Comparison of ENCODE assay signal across 18 cellular contexts in the genomic region with DNA sequence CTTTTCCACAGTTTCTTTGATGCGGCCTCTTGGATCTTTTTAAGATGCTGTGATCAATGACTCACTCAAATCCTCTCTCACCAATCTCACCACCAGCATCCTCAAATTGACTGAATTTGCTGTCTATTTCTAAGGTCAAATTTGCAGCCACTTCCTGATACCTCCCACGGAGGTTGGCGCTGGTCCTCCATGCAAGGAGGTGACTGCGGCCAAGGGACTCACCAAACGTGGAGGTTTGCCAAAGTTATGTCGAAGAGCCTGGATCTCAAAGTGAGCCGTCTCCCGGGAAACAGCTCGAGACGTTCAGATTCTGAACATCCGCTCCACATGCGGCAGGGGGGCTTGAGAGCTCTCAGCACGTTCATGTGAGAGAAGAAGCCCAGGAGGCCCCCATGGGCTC. TPM values are rescaled to one million over a fixed set of nuclear protein-coding genes. Genes with fewer than 3 reads are reported as not detected.
DNase-seq lines count a peak whose midpoint lies in the region; ATAC-seq, FAIRE-seq and TF ChIP-seq lines count a peak whose summit lies in the region.
"Had no signal": no experiment of that assay in that cellular context is flagged by ENCODE, and none has a peak within 500 bp of the region (broad histone marks: within the 10 kb centered on the region; RNA-seq: fewer than 3 reads in every experiment).

No MANE protein-coding gene starts in this region.

- H4K20me1 ChIP-seq in K562 (replicated peaks; ENCODE audit: control insufficient read depth, insufficient read depth, low read length) = peaks cover 16% of the 10 kb centered on the region

- DNase-seq in DMS79 (lab: John Stamatoyannopoulos, UW) (peak; percentile 17), HT1080 (ENCODE audit: low read depth) (peak; percentile 78), K562 (ENCODE audit: extremely low read depth in 1 of 4, low spot score in 3 of 4) (no peak), kidney (no peak), GM10266 (ENCODE audit: extremely low spot score) (no peak), NCI-H345 treated with DMSO at 0.1 percent for 48 hours (lab: John Stamatoyannopoulos, UW; ENCODE audit: unreplicated experiment) (no peak)
- DNase-seq: activated effector memory CD4-positive, alpha-beta T cell treated with anti-CD3 and anti-CD28 coated beads, Interleukin-2, amount 50 U/mL, for 16 hours; immature natural killer cell; Karpas-422; NCI-H1436 treated with DMSO at 0.1 percent for 48 hours; NCI-H226; Right ventricle myocardium superior had no signal

- TF ChIP-seq CTCF in K562 (IDR thresholded peaks at IDR 0.05 in 2 of 3, conservative IDR thresholded peaks at IDR 0.05 in 1 of 3; ENCODE audit: insufficient read depth in 2 of 3, low read depth in 1 of 3, low read length in 3 of 3) = no peak
- no peak for TF ChIP-seq CTCF in nephron (IDR thresholded peaks at IDR 0.05; ENCODE audit: unreplicated experiment in 3 of 3)
- TF ChIP-seq CTCF in kidney (IDR thresholded peaks at IDR 0.05; ENCODE audit: borderline replicate concordance, extremely low read depth, insufficient read depth) = no peak
- TF ChIP-seq CTCF in GM10266 (IDR thresholded peaks at IDR 0.05; ENCODE audit: control insufficient read depth, insufficient read depth, low read depth, missing control alignments) = no peak

- no peak overlapping the region for H3K4me2 ChIP-seq in K562 (ENCODE audit: insufficient read depth, low read length)

- H2AFZ ChIP-seq in K562 (ENCODE audit: low read depth, low read length) = no peak overlapping the region

- peaks cover 16% of the 10 kb centered on the region for H3K27me3 Mint-ChIP-seq in nephron (ENCODE audit: low read depth)

- no peak for TF ChIP-seq EP300 in K562 (IDR thresholded peaks at IDR 0.05; ENCODE audit: low read length)

- no peaks in the 10 kb centered on the region for H3K36me3 Mint-ChIP-seq in nephron (ENCODE audit: low read depth)
- H3K36me3 Mint-ChIP-seq: immature natural killer cell had no signal

- no peaks in the 10 kb centered on the region for H3K79me2 ChIP-seq in K562 (ENCODE audit: control insufficient read depth, insufficient read depth, low read length)

- no peaks in the 10 kb centered on the region for H3K9me3 ChIP-seq in K562 (replicated peaks; ENCODE audit: control insufficient read depth, insufficient read depth, low read depth, low read length)
- H3K9me3 ChIP-seq in kidney (ENCODE audit: control insufficient read depth in 1 of 2, low read length in 2 of 2) = no peaks in the 10 kb centered on the region
- H3K9me3 ChIP-seq: thoracic aorta had no signal

- peaks cover 48 to 92% of the 10 kb centered on the region in 2 experiments for H3K27me3 ChIP-seq in K562 (ENCODE audit: control insufficient read depth in 2 of 2, insufficient read depth in 2 of 2, low read length in 2 of 2)

- H3K27ac Mint-ChIP-seq in nephron = peak overlapping the region; percentile 35 to 77 (median 56)
- H3K27ac Mint-ChIP-seq: dendritic cell treated with granulocyte-macrophage colony-stimulating factor and Interleukin-4, amounts not matched to agents 40 ng/mL and 50 ng/mL, for 4 days; H9 had no signal

- POLR2A ChIA-PET in K562 (lab: Yijun Ruan, JAX) = interaction anchor here (0.5 kb wide), 1 partner anchor 56 kb away, joined by 4 read pairs; no protein-coding TSS in a partner anchor

- TF ChIP-seq POLR2A in K562 (conservative IDR thresholded peaks at IDR 0.05) = no peak

- H3K4me3 ChIP-seq in K562 (no peak overlapping the region), kidney (ENCODE audit: low read length in 2 of 2) (no peak overlapping the region)
- H3K4me3 ChIP-seq: thoracic aorta had no signal

- H3K9ac ChIP-seq in K562 (ENCODE audit: insufficient read depth in 1 of 2, low read depth in 2 of 2, low read length in 2 of 2) = no peak overlapping the region
- no peak overlapping the region for H3K9ac ChIP-seq in kidney (ENCODE audit: low read length in 2 of 2)

- TF ChIP-seq RAD21 in K562 (CRISPR knock-in tag; conservative IDR thresholded peaks at IDR 0.05 in 1 of 2, IDR thresholded peaks at IDR 0.05 in 1 of 2) = no peak

- CTCF ChIA-PET in K562 (lab: Yijun Ruan, JAX; ENCODE audit: low intra/inter-chr PET ratio) = no interaction called here

- H3K27ac ChIP-seq in K562 (ENCODE audit: extremely low read depth, low read depth, low read length) (no peak overlapping the region), kidney (ENCODE audit: low read depth in 2 of 2, low read length in 2 of 2) (no peak overlapping the region)
- H3K27ac ChIP-seq: thoracic aorta had no signal

- H3K9me1 ChIP-seq in K562 (ENCODE audit: control insufficient read depth, insufficient read depth, low read length) = no peaks in the 10 kb centered on the region

- WGBS in K562 (ENCODE audit: insufficient coverage, low coverage, missing lambda C conversion rate) = 8% methylated on average over 13 of the region's 13 CpGs

- in situ Hi-C loops in K562 (cut with MboI) = no loop called here

- peaks cover 31% of the 10 kb centered on the region for H3K4me1 Mint-ChIP-seq in nephron
- H3K4me1 Mint-ChIP-seq: immature natural killer cell had no signal

- no peak for FAIRE-seq in K562 (lab: Jason Lieb, UNC)
- no peak for FAIRE-seq in kidney (lab: Jason Lieb, UNC)
- FAIRE-seq: GM19239 had no signal

- H3K36me3 ChIP-seq in K562 (ENCODE audit: control insufficient read depth, insufficient read depth, low read length) = no peaks in the 10 kb centered on the region
- H3K36me3 ChIP-seq in kidney (ENCODE audit: control insufficient read depth in 1 of 2, insufficient read depth in 2 of 2, low read length in 2 of 2) = no peaks in the 10 kb centered on the region
- H3K36me3 ChIP-seq: thoracic aorta had no signal

- BruUV-seq in K562 (replicated peaks; lab: Mats Ljungman, UMichigan) = no TSS peak

- peaks cover 7 to 8% of the 10 kb centered on the region in 2 experiments; a peak in 4 of 5 replicates for H3K4me1 ChIP-seq in K562 (replicated peaks in 1 of 2; ENCODE audit: control insufficient read depth in 2 of 2, insufficient read depth in 2 of 2, low read length in 2 of 2)
- peaks cover 0 to 2% of the 10 kb centered on the region in 2 donors for H3K4me1 ChIP-seq in kidney (ENCODE audit: control insufficient read depth in 1 of 2, insufficient read depth in 1 of 2, low read depth in 1 of 2, low read length in 2 of 2)

- H3K4me3 Mint-ChIP-seq in nephron = no peak overlapping the region
- H3K4me3 Mint-ChIP-seq: dendritic cell treated with granulocyte-macrophage colony-stimulating factor and Interleukin-4, amounts not matched to agents 40 ng/mL and 50 ng/mL, for 4 days; H9; immature natural killer cell had no signal

- intact Hi-C loops in K562 (cut with micrococcal nuclease) (no loop called here), kidney (cut with DNase I) (no loop called here)

- ATAC-seq in K562 = no peak
- no peak for ATAC-seq in HG03135 (IDR thresholded peaks at IDR 0.05; ENCODE audit: unreplicated experiment)

- no peaks in the 10 kb centered on the region for H3K9me3 Mint-ChIP-seq in nephron
- H3K9me3 Mint-ChIP-seq: dendritic cell treated with granulocyte-macrophage colony-stimulating factor and Interleukin-4, amounts not matched to agents 40 ng/mL and 50 ng/mL, for 4 days; H9; immature natural killer cell had no signal

RNA-seq across cellular contexts. Expression of a gene that starts 22.6 kb away (rescaled TPM):
- total RNA-seq in HT1080 (2014; rRNA removed; shearing (Covaris generic)) = 375 and 383 TPM in 2 replicates
- polyA plus RNA-seq in HT1080 (2015; cell fraction: cytosol; rRNA removed) = 219 and 224 TPM in 2 replicates
- polyA plus RNA-seq in HT1080 (2015; cell fraction: nucleus; rRNA removed) = 730 and 904 TPM in 2 replicates
- total RNA-seq in K562 (2011; cell fraction: chromatin; rRNA removed; ENCODE audit: low replicate concordance) = 1.6 and 6.3 TPM in 2 replicates
- 7.7 and 7.8 TPM in 2 replicates for total RNA-seq in K562 (2011; cell fraction: nucleolus; rRNA removed)
- total RNA-seq in K562 (2011; cell fraction: nucleoplasm; rRNA removed) = 4.3 and 5.4 TPM in 2 replicates
- total RNA-seq in K562 (2014; rRNA removed) (4.8 and 5.9 TPM in 2 replicates), K562 (2014; rRNA removed; fragmentation: Illumina TruSeq; extraction: Trizol) (0.73 and 1.4 TPM in 2 replicates), K562 (2015; rRNA removed; fragmentation: Illumina TruSeq; extraction: Trizol) (4.4 and 4.7 TPM in 2 replicates), K562 (2021) (5.3 and 8.7 TPM in 2 replicates), kidney (240 TPM)
- polyA plus RNA-seq in K562 (2011; rRNA removed) (0.68 and 2.4 TPM in 2 replicates), K562 (2014; fragmentation: Illumina TruSeq; extraction: Trizol) (3.8 and 4.2 TPM in 2 replicates), K562 (2014; fragmentation: Nextera tagmentation; extraction: Ambion mirVana) (under 1 TPM; 0.39 to 0.59 TPM), K562 (2014; rRNA removed) (3.2 and 3.3 TPM in 2 replicates), kidney (ENCODE audit: insufficient read depth, low read depth, low replicate concordance) (310 TPM)
- 1.2 and 2.3 TPM in 2 replicates for polyA plus RNA-seq in K562 (2011; cell fraction: cytosol; rRNA removed)
- polyA plus RNA-seq in K562 (2011; cell fraction: nucleus; rRNA removed) = 3.9 and 8.1 TPM in 2 replicates
- polyA plus RNA-seq in K562 (2012) = 8.6 and 29.2 TPM in 2 replicates
- polyA minus RNA-seq in K562 (2011; rRNA and poly(A)+ RNA removed) = 1.1 and 1.3 TPM in 2 replicates
- 4.7 and 6.4 TPM in 2 replicates for polyA minus RNA-seq in K562 (2011; cell fraction: cytosol; rRNA and poly(A)+ RNA removed)
- polyA minus RNA-seq in K562 (2011; cell fraction: nucleus; rRNA and poly(A)+ RNA removed) = 1.4 and 2.8 TPM in 2 replicates

RNA-seq across cellular contexts. Expression of a gene that starts 31.9 kb away (rescaled TPM):
- total RNA-seq in HT1080 (2014; rRNA removed; shearing (Covaris generic)) = 78.0 and 119 TPM in 2 replicates
- 236 and 260 TPM in 2 replicates for polyA plus RNA-seq in HT1080 (2015; cell fraction: cytosol; rRNA removed)
- 188 and 206 TPM in 2 replicates for polyA plus RNA-seq in HT1080 (2015; cell fraction: nucleus; rRNA removed)
- total RNA-seq in K562 (2011; cell fraction: chromatin; rRNA removed; ENCODE audit: low replicate concordance) = not detected in 2 replicates
- total RNA-seq in K562 (2011; cell fraction: nucleolus; rRNA removed) = not detected in 2 replicates
- total RNA-seq in K562 (2011; cell fraction: nucleoplasm; rRNA removed) = not detected in 2 replicates
- total RNA-seq in K562 (2014; rRNA removed) (not detected in 2 replicates), K562 (2014; rRNA removed; fragmentation: Illumina TruSeq; extraction: Trizol) (not detected in 2 replicates), K562 (2015; rRNA removed; fragmentation: Illumina TruSeq; extraction: Trizol) (not detected in 2 replicates), K562 (2021) (0.49 and 0.55 TPM in 2 replicates), kidney (172 TPM)
- polyA plus RNA-seq in K562 (2011; rRNA removed) (not detected in 2 replicates), K562 (2014; fragmentation: Illumina TruSeq; extraction: Trizol) (not detected in 2 replicates), K562 (2014; fragmentation: Nextera tagmentation; extraction: Ambion mirVana) (not detected), K562 (2014; rRNA removed) (not detected in 2 replicates), kidney (ENCODE audit: insufficient read depth, low read depth, low replicate concordance) (72.1 TPM)
- 0.01 and 0.03 TPM in 2 replicates for polyA plus RNA-seq in K562 (2011; cell fraction: cytosol; rRNA removed)
- not detected in 2 replicates for polyA plus RNA-seq in K562 (2011; cell fraction: nucleus; rRNA removed)
- polyA plus RNA-seq in K562 (2012) = 0.06 TPM in 1 of 2 replicates, not detected in the other
- not detected in 2 replicates for polyA minus RNA-seq in K562 (2011; rRNA and poly(A)+ RNA removed)
- not detected in 2 replicates for polyA minus RNA-seq in K562 (2011; cell fraction: cytosol; rRNA and poly(A)+ RNA removed)
- not detected in 2 replicates for polyA minus RNA-seq in K562 (2011; cell fraction: nucleus; rRNA and poly(A)+ RNA removed)

RNA-seq across cellular contexts. Expression of a gene that starts 52.5 kb away (rescaled TPM):
- 71.1 and 92.2 TPM in 2 replicates for total RNA-seq in HT1080 (2014; rRNA removed; shearing (Covaris generic))
- 93.0 and 109 TPM in 2 replicates for polyA plus RNA-seq in HT1080 (2015; cell fraction: cytosol; rRNA removed)
- polyA plus RNA-seq in HT1080 (2015; cell fraction: nucleus; rRNA removed) = 79.1 and 85.5 TPM in 2 replicates
- 43.0 and 99.3 TPM in 2 replicates for total RNA-seq in K562 (2011; cell fraction: chromatin; rRNA removed; ENCODE audit: low replicate concordance)
- total RNA-seq in K562 (2011; cell fraction: nucleolus; rRNA removed) = 96.1 and 114 TPM in 2 replicates
- 74.2 and 76.3 TPM in 2 replicates for total RNA-seq in K562 (2011; cell fraction: nucleoplasm; rRNA removed)
- total RNA-seq in K562 (2014; rRNA removed) (25.7 and 30.6 TPM in 2 replicates), K562 (2014; rRNA removed; fragmentation: Illumina TruSeq; extraction: Trizol) (12.6 and 13.9 TPM in 2 replicates), K562 (2015; rRNA removed; fragmentation: Illumina TruSeq; extraction: Trizol) (21.6 and 23.9 TPM in 2 replicates), K562 (2021) (66.4 and 68.4 TPM in 2 replicates), kidney (56.6 TPM)
- polyA plus RNA-seq in K562 (2011; rRNA removed) (22.5 and 27.2 TPM in 2 replicates), K562 (2014; fragmentation: Illumina TruSeq; extraction: Trizol) (25.8 and 29.2 TPM in 2 replicates), K562 (2014; fragmentation: Nextera tagmentation; extraction: Ambion mirVana) (1 to 10 TPM; 2.7 to 2.9 TPM), K562 (2014; rRNA removed) (24.9 and 25.2 TPM in 2 replicates), kidney (ENCODE audit: insufficient read depth, low read depth, low replicate concordance) (23.0 TPM)
- polyA plus RNA-seq in K562 (2011; cell fraction: cytosol; rRNA removed) = 22.3 and 42.0 TPM in 2 replicates
- polyA plus RNA-seq in K562 (2011; cell fraction: nucleus; rRNA removed) = 19.9 and 27.7 TPM in 2 replicates
- polyA plus RNA-seq in K562 (2012) = 50.7 and 73.7 TPM in 2 replicates
- polyA minus RNA-seq in K562 (2011; rRNA and poly(A)+ RNA removed) = 26.4 and 26.9 TPM in 2 replicates
- 29.2 and 54.9 TPM in 2 replicates for polyA minus RNA-seq in K562 (2011; cell fraction: cytosol; rRNA and poly(A)+ RNA removed)
- polyA minus RNA-seq in K562 (2011; cell fraction: nucleus; rRNA and poly(A)+ RNA removed) = 12.3 and 17.8 TPM in 2 replicates

RNA-seq across cellular contexts. Expression of a gene that starts 54.1 kb away (rescaled TPM):
- 0.27 and 0.55 TPM in 2 replicates for total RNA-seq in HT1080 (2014; rRNA removed; shearing (Covaris generic))
- 0.06 and 0.45 TPM in 2 replicates for polyA plus RNA-seq in HT1080 (2015; cell fraction: cytosol; rRNA removed)
- polyA plus RNA-seq in HT1080 (2015; cell fraction: nucleus; rRNA removed) = 0.61 and 0.65 TPM in 2 replicates
- total RNA-seq in K562 (2011; cell fraction: chromatin; rRNA removed; ENCODE audit: low replicate concordance) = not detected in 2 replicates
- not detected in 2 replicates for total RNA-seq in K562 (2011; cell fraction: nucleolus; rRNA removed)
- not detected in 2 replicates for total RNA-seq in K562 (2011; cell fraction: nucleoplasm; rRNA removed)
- total RNA-seq in K562 (2014; rRNA removed) (not detected in 2 replicates), K562 (2014; rRNA removed; fragmentation: Illumina TruSeq; extraction: Trizol) (not detected in 2 replicates), K562 (2015; rRNA removed; fragmentation: Illumina TruSeq; extraction: Trizol) (not detected in 2 replicates), K562 (2021) (not detected in 2 replicates), kidney (3.6 TPM)
- polyA plus RNA-seq in K562 (2011; rRNA removed) (not detected in 2 replicates), K562 (2014; fragmentation: Illumina TruSeq; extraction: Trizol) (not detected in 2 replicates), K562 (2014; fragmentation: Nextera tagmentation; extraction: Ambion mirVana) (not detected), K562 (2014; rRNA removed) (not detected in 2 replicates), kidney (ENCODE audit: insufficient read depth, low read depth, low replicate concordance) (not detected)
- not detected in 2 replicates for polyA plus RNA-seq in K562 (2011; cell fraction: cytosol; rRNA removed)
- not detected in 2 replicates for polyA plus RNA-seq in K562 (2011; cell fraction: nucleus; rRNA removed)
- not detected in 2 replicates for polyA plus RNA-seq in K562 (2012)
- not detected in 2 replicates for polyA minus RNA-seq in K562 (2011; rRNA and poly(A)+ RNA removed)
- not detected in 2 replicates for polyA minus RNA-seq in K562 (2011; cell fraction: cytosol; rRNA and poly(A)+ RNA removed)
- polyA minus RNA-seq in K562 (2011; cell fraction: nucleus; rRNA and poly(A)+ RNA removed) = not detected in 2 replicates
- polyA plus RNA-seq: immature natural killer cell had no signal

Comparison
In these comparisons a context has a peak if more than half of its experiments do, and no peak if none do; other contexts are left out.
1. DNase-seq: peak in DMS79 (single experiment) and HT1080 (single experiment); none in K562 (0 of 4), kidney (single experiment), GM10266 (single experiment) and NCI-H345 treated with DMSO at 0.1 percent for 48 hours (single experiment).
2. RNA of a gene that starts 22.6 kb away (total RNA-seq): 375 to 383 TPM in HT1080 and 240 TPM in kidney (single experiment); 0.73 to 8.7 TPM in K562; every median in the first group is over 10 times any median in the second.
3. RNA of a gene that starts 31.9 kb away (total RNA-seq): 172 TPM in kidney (single experiment) and 78.0 to 119 TPM in HT1080; 0.49 to 0.55 TPM in K562; every median in the first group is over 10 times any median in the second.